Comparison of ENCODE assay signal across 16 cellular contexts in genomic region chr2:38776531-38776930, GRCh38. TPM values are rescaled to one million over a fixed set of nuclear protein-coding genes. Genes with fewer than 3 reads are reported as not detected.
DNase-seq lines count a peak whose midpoint lies in the region; ATAC-seq and TF ChIP-seq lines count a peak whose summit lies in the region.
"Had no signal": no experiment of that assay in that cellular context is flagged by ENCODE, and none has a peak within 500 bp of the region (broad histone marks: within the 10 kb centered on the region; RNA-seq: fewer than 3 reads in every experiment).

No MANE protein-coding gene starts in this region.

- WGBS in smooth muscle cell (ENCODE audit: low lambda C conversion rate) = 74% methylated on average over 13 of the region's 13 CpGs

- peaks cover 15% of the 10 kb centered on the region for H3K4me1 Mint-ChIP-seq in activated naive CD4-positive, alpha-beta T cell treated with anti-CD3 and anti-CD28 coated beads, Interleukin-2, amount 50 U/mL, for 24 hours
- H3K4me1 Mint-ChIP-seq in HFFc6 (ENCODE audit: low read depth) = peaks cover 27% of the 10 kb centered on the region

- peaks cover 2% of the 10 kb centered on the region for H3K36me3 Mint-ChIP-seq in activated naive CD4-positive, alpha-beta T cell treated with anti-CD3 and anti-CD28 coated beads, Interleukin-2, amount 50 U/mL, for 24 hours
- H3K36me3 Mint-ChIP-seq in HFFc6 (ENCODE audit: low read depth) = peaks cover 4% of the 10 kb centered on the region; the same call in 1 of the 2 replicates

- H4K20me1 ChIP-seq in smooth muscle cell (ENCODE audit: low read depth) = no peaks in the 10 kb centered on the region

- H3K9me3 Mint-ChIP-seq in activated naive CD4-positive, alpha-beta T cell treated with anti-CD3 and anti-CD28 coated beads, Interleukin-2, amount 50 U/mL, for 24 hours = no peaks in the 10 kb centered on the region
- H3K9me3 Mint-ChIP-seq in HFFc6 = no peaks in the 10 kb centered on the region

- H3K27me3 Mint-ChIP-seq in activated naive CD4-positive, alpha-beta T cell treated with anti-CD3 and anti-CD28 coated beads, Interleukin-2, amount 50 U/mL, for 24 hours = peaks cover 4% of the 10 kb centered on the region
- no peaks in the 10 kb centered on the region; the same call in 1 of the 2 replicates for H3K27me3 Mint-ChIP-seq in HFFc6 (ENCODE audit: insufficient read depth)

- no peak overlapping the region for H3K9ac ChIP-seq in smooth muscle cell (ENCODE audit: low read depth)

- H3K79me2 ChIP-seq in smooth muscle cell (ENCODE audit: low read depth) = no peaks in the 10 kb centered on the region

- CTCF ChIA-PET in RWPE1 (lab: Yijun Ruan, JAX) = no interaction called here

- H3K4me2 ChIP-seq in smooth muscle cell = no peak overlapping the region

- POLR2A ChIA-PET in RWPE1 (lab: Yijun Ruan, JAX; ENCODE audit: low non-redundant PET) = interaction anchor here (1.5 kb wide), 1 partner anchor 25 kb away, joined by 3 read pairs; the partner anchor contains the start of gene SRSF7

- H3F3A ChIP-seq in smooth muscle cell (ENCODE audit: low read depth) = no peaks in the 10 kb centered on the region

- no peak for ATAC-seq in HG03135 (IDR thresholded peaks at IDR 0.05; ENCODE audit: unreplicated experiment)
- ATAC-seq: gastroesophageal sphincter, left cardiac atrium, SK-N-SH treated with all-trans-retinoic acid at 6 μM for 48 hours had no signal

- H3K27ac Mint-ChIP-seq in activated naive CD4-positive, alpha-beta T cell treated with anti-CD3 and anti-CD28 coated beads, Interleukin-2, amount 50 U/mL, for 24 hours = no peak overlapping the region
- no peak overlapping the region for H3K27ac Mint-ChIP-seq in HFFc6

- no peak for DNase-seq in activated naive CD4-positive, alpha-beta T cell (lab: John Stamatoyannopoulos, UW)
- DNase-seq in HFFc6 (no peak), islet precursor cell (peak; percentile 70), smooth muscle cell (lab: John Stamatoyannopoulos, UW; ENCODE audit: unreplicated experiment) (no peak), RWPE1 (ENCODE audit: low spot score) (no peak)
- DNase-seq: amygdala, Calu3, KBM-7, left cardiac atrium, NCI-H2029 treated with DMSO at 0.1 percent for 48 hours, nucleus accumbens had no signal

- no peak overlapping the region for H3K4me3 ChIP-seq in smooth muscle cell
- H3K4me3 ChIP-seq: gastroesophageal sphincter, suprapubic skin had no signal

- no peaks in the 10 kb centered on the region for H3K27me3 ChIP-seq in smooth muscle cell (ENCODE audit: low read depth)
- H3K27me3 ChIP-seq: gastroesophageal sphincter, suprapubic skin had no signal

- H3K4me1 ChIP-seq in smooth muscle cell (ENCODE audit: low read depth) = peaks cover 6% of the 10 kb centered on the region

- TF ChIP-seq CTCF in HFFc6 (IDR thresholded peaks at IDR 0.05) (no peak), smooth muscle cell (IDR thresholded peaks at IDR 0.05; ENCODE audit: borderline replicate concordance, insufficient read depth, poor library complexity, severe bottlenecking) (no peak), RWPE1 (conservative IDR thresholded peaks at IDR 0.05; ENCODE audit: low read depth) (no peak)

- no peak overlapping the region for H3K27ac ChIP-seq in smooth muscle cell (ENCODE audit: low read depth)
- H3K27ac ChIP-seq in RWPE1 = no peak overlapping the region
- H3K27ac ChIP-seq: gastroesophageal sphincter, suprapubic skin had no signal

- H3K4me3 Mint-ChIP-seq in activated naive CD4-positive, alpha-beta T cell treated with anti-CD3 and anti-CD28 coated beads, Interleukin-2, amount 50 U/mL, for 24 hours = peak overlapping the region; percentile 55
- H3K4me3 Mint-ChIP-seq in HFFc6 = 0 out of 2 replicates have a peak overlapping the region, but pooled peaks have one; percentile 39

- H2AFZ ChIP-seq in smooth muscle cell (ENCODE audit: low read depth) = peak overlapping the region; percentile 71

- H3K36me3 ChIP-seq in smooth muscle cell (ENCODE audit: low read depth) = no peaks in the 10 kb centered on the region

- H3K9me3 ChIP-seq in smooth muscle cell (replicated peaks; ENCODE audit: low read depth) = no peaks in the 10 kb centered on the region
- H3K9me3 ChIP-seq: gastroesophageal sphincter, suprapubic skin had no signal

RNA-seq across cellular contexts. Expression of gene GEMIN6, which starts 1.5 kb away (rescaled TPM):
- 10 to 100 TPM; 17.0 to 23.2 (median 20.1) TPM for total RNA-seq in HFFc6 (2021; fragmentation: NEBNext Ultra II Directional; extraction: Animal tissue kit (Norgen Biotek cat#: 25700))
- 2.7 and 4.9 TPM in 2 replicates for total RNA-seq in smooth muscle cell
- 9.0 and 10.2 TPM in 2 replicates for polyA plus RNA-seq in smooth muscle cell

RNA-seq across cellular contexts. Expression of gene SRSF7, which starts 25.4 kb away (rescaled TPM):
- total RNA-seq in HFFc6 (2021; fragmentation: NEBNext Ultra II Directional; extraction: Animal tissue kit (Norgen Biotek cat#: 25700)) = 100 to 1,000 TPM; 120 to 153 (median 147) TPM
- 92.5 and 122 TPM in 2 replicates for total RNA-seq in smooth muscle cell
- polyA plus RNA-seq in smooth muscle cell = 102 and 107 TPM in 2 replicates
